In genomic region chr20:62302341-62303048, GRCh38 we compare ENCODE assay signal across 8 cellular contexts. TPM values are rescaled to one million over a fixed set of nuclear protein-coding genes. Genes with fewer than 3 reads are reported as not detected.
DNase-seq lines count a peak whose midpoint lies in the region; ATAC-seq and TF ChIP-seq lines count a peak whose summit lies in the region.

Gene ADRM1 (plus strand): TSS chr20:62302997. CDS start chr20:62303569, 572 bp downstream.

- H3K4me1 Mint-ChIP-seq in type B pancreatic cell (ENCODE audit: unreplicated experiment): no peaks in the 10 kb centered on the region

- peak within 1 kb of the TSS; percentile 97 for H3K9ac ChIP-seq in adipocyte (ENCODE audit: low read length)

- intact Hi-C loops in cardiac septum (cut with DNase I): loop anchor here (1.0 to 5.0 kb wide), 2 partner anchors 80 to 195 kb away; no protein-coding TSS in a partner anchor

- peaks cover 21% of the 10 kb centered on the region for H3K4me1 ChIP-seq in adipocyte (ENCODE audit: control insufficient read depth, insufficient read depth, low read length)

- H3K27ac Mint-ChIP-seq in type B pancreatic cell: peak within 1 kb of the TSS; percentile 99

- ATAC-seq in HG02763 (IDR thresholded peaks at IDR 0.05; ENCODE audit: unreplicated experiment): peak; percentile 83

- no peaks in the 10 kb centered on the region for H3K27me3 ChIP-seq in adipocyte (replicated peaks; ENCODE audit: control insufficient read depth, insufficient read depth, low read length)

- H3K4me3 Mint-ChIP-seq in type B pancreatic cell: peak within 1 kb of the TSS; percentile 96

- H3K4me3 ChIP-seq in adipocyte (ENCODE audit: low read length): peak within 1 kb of the TSS; percentile 99

- TF ChIP-seq CTCF in GM12874 (IDR thresholded peaks at IDR 0.05; ENCODE audit: insufficient read depth, low read depth, low read length) (peak; percentile 95), type B pancreatic cell (conservative IDR thresholded peaks at IDR 0.05) (peak; percentile 89)

- H3K9me3 ChIP-seq in adipocyte (ENCODE audit: control insufficient read depth, low read length): no peaks in the 10 kb centered on the region

- no peaks in the 10 kb centered on the region for H3K9me3 Mint-ChIP-seq in type B pancreatic cell

- H3K27me3 Mint-ChIP-seq in type B pancreatic cell: no peaks in the 10 kb centered on the region

- DNase-seq in NCI-H1417 treated with DMSO at 0.1 percent for 48 hours (lab: John Stamatoyannopoulos, UW): peak; percentile 90
- DNase-seq in SW480 (ENCODE audit: low spot score): peak; percentile 99
- DNase-seq in adipocyte (ENCODE audit: low read depth): peak; percentile 99
- DNase-seq in cardiac septum (ENCODE audit: low spot score): peak; percentile 98
- DNase-seq in pons (ENCODE audit: low spot score): peak; percentile 95
- DNase-seq in type B pancreatic cell (ENCODE audit: extremely low spot score, unreplicated experiment): peak; percentile 99

- peaks cover 3% of the 10 kb centered on the region for H3K36me3 Mint-ChIP-seq in type B pancreatic cell

- peaks cover 27% of the 10 kb centered on the region for H3K36me3 ChIP-seq in adipocyte (ENCODE audit: control insufficient read depth, insufficient read depth, low read length, severe bottlenecking)

RNA-seq across cellular contexts. Expression of gene ADRM1, which starts in this region (rescaled TPM):
- total RNA-seq in cardiac septum (79.9 TPM), type B pancreatic cell (ENCODE audit: low replicate concordance) (67.2 and 71.5 TPM in 2 replicates)

Comparison
In these comparisons a context has a peak if more than half of its experiments do, and no peak if none do; other contexts are left out.
1. Peak in every context shown above with its lines: DNase-seq, ATAC-seq and H3K4me3 ChIP-seq.